Comparison of ENCODE assay signal across 21 cellular contexts in genomic region chr2:70322518-70322917, GRCh38.
"Had no signal": no experiment of that assay in that cellular context is flagged by ENCODE, and none has a peak within 500 bp of the region (broad histone marks: within the 10 kb centered on the region; RNA-seq: fewer than 3 reads in every experiment).

No MANE protein-coding gene starts in this region.

- H3K36me3 ChIP-seq: MG63 had no signal

- H3K4me3 ChIP-seq: MG63 had no signal

- H3K4me2 ChIP-seq: SK-N-SH had no signal

- ATAC-seq: Panc1, PC-3 had no signal

- H3K27me3 ChIP-seq: MG63 had no signal

- H3K9ac ChIP-seq: SK-N-SH had no signal

- H3K9me3 ChIP-seq: MG63, SK-N-SH had no signal

- DNase-seq: Karpas-422, KG1, MG63, NCI-H1092, NCI-H1105 treated with DMSO at 0.1 percent for 48 hours, NCI-H1417 treated with DMSO at 0.1 percent for 48 hours, NCI-H187, NCI-H2029, NCI-H2081 treated with DMSO at 0.1 percent for 48 hours, NCI-H2171, NCI-H226, NCI-H446, NCI-H510A, NCI-H524 treated with DMSO at 0.1 percent for 48 hours, NCI-H69, NCI-H774, PC-3, SHP77, SK-N-SH had no signal

- H3K27ac ChIP-seq: RWPE1 had no signal

- H3K9me2 ChIP-seq: SK-N-SH had no signal
